ENCODE assay signal across 10 cellular contexts in the genomic region with DNA sequence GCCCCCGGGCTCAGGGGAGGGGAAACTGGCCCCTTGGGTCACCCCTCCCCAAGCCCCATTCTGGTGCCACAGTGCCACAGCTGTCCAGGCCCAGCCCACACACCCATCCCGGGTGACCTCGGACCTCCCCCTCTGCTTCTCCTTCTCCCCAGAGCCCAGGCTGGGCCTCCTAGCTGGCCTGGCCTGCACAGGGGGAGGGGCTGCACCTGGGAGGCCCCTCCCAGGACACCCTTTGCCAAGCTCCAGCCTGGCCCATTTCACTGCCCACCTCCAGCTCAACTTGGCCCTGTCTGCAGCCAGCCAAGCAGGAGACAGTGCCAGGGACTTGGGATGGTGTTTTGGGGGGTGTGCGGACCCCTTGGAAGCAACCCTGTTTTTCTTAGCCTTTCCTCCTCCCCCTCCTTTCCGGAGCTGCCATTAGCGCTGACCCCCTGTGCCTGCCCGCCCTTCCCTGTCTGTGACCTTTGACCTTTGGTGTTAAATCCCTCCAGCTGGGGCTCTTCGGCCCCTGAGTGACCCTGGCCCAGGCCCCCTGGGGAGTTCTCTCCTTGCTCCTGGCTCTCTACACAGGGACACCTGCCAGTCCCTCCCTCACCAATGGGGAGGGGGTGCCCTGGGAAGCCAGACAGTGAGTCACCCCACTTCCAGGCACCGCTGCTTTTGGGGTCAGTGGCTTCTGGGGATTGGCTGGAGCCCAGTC. TPM values are rescaled to one million over a fixed set of nuclear protein-coding genes. Genes with fewer than 3 reads are reported as not detected.
A peak's percentile ranks its signal among the peaks of the same experiment; 100 is the strongest.
DNase-seq lines count a peak whose midpoint lies in the region; ATAC-seq and TF ChIP-seq lines count a peak whose summit lies in the region.
"Had no signal": no experiment of that assay in that cellular context is flagged by ENCODE, and none has a peak within 500 bp of the region (broad histone marks: within the 10 kb centered on the region; RNA-seq: fewer than 3 reads in every experiment).

No MANE protein-coding gene starts in this region.

- DNase-seq in Calu3 (peak; percentile 51), foreskin fibroblast (peak in 1 of 2 donors; percentile 50), progenitor cell of endocrine pancreas (ENCODE audit: low spot score, unreplicated experiment) (no peak), NCI-H2171 (lab: John Stamatoyannopoulos, UW) (no peak)
- DNase-seq: KBM-7, small intestine had no signal

- peaks cover 26% of the 10 kb centered on the region for H3K4me1 Mint-ChIP-seq in Calu3 (ENCODE audit: low read depth, unreplicated experiment)
- H3K4me1 Mint-ChIP-seq in progenitor cell of endocrine pancreas (ENCODE audit: low read depth), result peaks cover 10% of the 10 kb centered on the region

- H3K4me3 Mint-ChIP-seq in Calu3 (ENCODE audit: low read depth, unreplicated experiment), result peak overlapping the region; percentile 64
- H3K4me3 Mint-ChIP-seq in progenitor cell of endocrine pancreas (ENCODE audit: low read depth), result peak overlapping the region; percentile 81

- CTCF ChIA-PET in Calu3 (lab: Charles Lee), result interaction anchor here (1.0 to 3.1 kb wide), 2 partner anchors 10 to 13 kb away, joined by 4 to 17 read pairs; no protein-coding TSS in a partner anchor

- H3K27ac Mint-ChIP-seq in Calu3 (ENCODE audit: unreplicated experiment) (peak overlapping the region; percentile 57), progenitor cell of endocrine pancreas (peak overlapping the region; percentile 59)

- H3K4me3 ChIP-seq in foreskin fibroblast (ENCODE audit: low read depth in 1 of 2, low read length in 2 of 2), result peak overlapping the region; percentile 81 to 91

- ATAC-seq in SK-N-SH treated with all-trans-retinoic acid at 6 μM for 48 hours, result peak; percentile 1
- no peak for ATAC-seq in HG02938 (IDR thresholded peaks at IDR 0.05; ENCODE audit: unreplicated experiment)
- no peak for ATAC-seq in HG03460 (IDR thresholded peaks at IDR 0.05; ENCODE audit: unreplicated experiment)
- no peak for ATAC-seq in HG03097 (IDR thresholded peaks at IDR 0.05; ENCODE audit: low FRiP score, unreplicated experiment)

- H3K9me3 Mint-ChIP-seq in Calu3 (ENCODE audit: low read depth, unreplicated experiment) (no peaks in the 10 kb centered on the region), progenitor cell of endocrine pancreas (ENCODE audit: low read depth) (no peaks in the 10 kb centered on the region)

- TF ChIP-seq CTCF in Calu3 (IDR thresholded peaks at IDR 0.05; ENCODE audit: unreplicated experiment) (no peak), foreskin fibroblast (IDR thresholded peaks at IDR 0.05; ENCODE audit: low read depth, low read length) (no peak), progenitor cell of endocrine pancreas (IDR thresholded peaks at IDR 0.05; ENCODE audit: unreplicated experiment) (no peak)

- H3K27me3 Mint-ChIP-seq in Calu3 (ENCODE audit: unreplicated experiment), result no peaks in the 10 kb centered on the region
- H3K27me3 Mint-ChIP-seq in progenitor cell of endocrine pancreas, result no peaks in the 10 kb centered on the region

- no TSS peak for BruUV-seq in Calu3 (replicated peaks; lab: Mats Ljungman, UMichigan)

- intact Hi-C loops in Calu3 (cut with micrococcal nuclease; ENCODE audit: unreplicated experiment), result no loop called here

- H3K36me3 Mint-ChIP-seq in Calu3 (ENCODE audit: insufficient read depth, unreplicated experiment) (peaks cover 43% of the 10 kb centered on the region), progenitor cell of endocrine pancreas (ENCODE audit: insufficient read depth) (no peaks in the 10 kb centered on the region)

TF ChIP-seq in SK-N-SH treated with all-trans-retinoic acid at 6 μM for 48 hours, 23 proteins besides CTCF, POLR2A, EP300 and RAD21:
- TF ChIP-seq SNAI2 (CRISPR knock-in tag; IDR thresholded peaks at IDR 0.05), result no peak
- TF ChIP-seq, protein P1, sequence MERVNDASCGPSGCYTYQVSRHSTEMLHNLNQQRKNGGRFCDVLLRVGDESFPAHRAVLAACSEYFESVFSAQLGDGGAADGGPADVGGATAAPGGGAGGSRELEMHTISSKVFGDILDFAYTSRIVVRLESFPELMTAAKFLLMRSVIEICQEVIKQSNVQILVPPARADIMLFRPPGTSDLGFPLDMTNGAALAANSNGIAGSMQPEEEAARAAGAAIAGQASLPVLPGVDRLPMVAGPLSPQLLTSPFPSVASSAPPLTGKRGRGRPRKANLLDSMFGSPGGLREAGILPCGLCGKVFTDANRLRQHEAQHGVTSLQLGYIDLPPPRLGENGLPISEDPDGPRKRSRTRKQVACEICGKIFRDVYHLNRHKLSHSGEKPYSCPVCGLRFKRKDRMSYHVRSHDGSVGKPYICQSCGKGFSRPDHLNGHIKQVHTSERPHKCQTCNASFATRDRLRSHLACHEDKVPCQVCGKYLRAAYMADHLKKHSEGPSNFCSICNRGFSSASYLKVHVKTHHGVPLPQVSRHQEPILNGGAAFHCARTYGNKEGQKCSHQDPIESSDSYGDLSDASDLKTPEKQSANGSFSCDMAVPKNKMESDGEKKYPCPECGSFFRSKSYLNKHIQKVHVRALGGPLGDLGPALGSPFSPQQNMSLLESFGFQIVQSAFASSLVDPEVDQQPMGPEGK (CRISPR knock-in tag; IDR thresholded peaks at IDR 0.05; ENCODE audit: borderline replicate concordance), result no peak
- TF ChIP-seq ZNF565 (CRISPR knock-in tag; conservative IDR thresholded peaks at IDR 0.05; ENCODE audit: low read depth), result no peak
- no peak for TF ChIP-seq ARNTL (CRISPR knock-in tag; IDR thresholded peaks at IDR 0.05; ENCODE audit: borderline replicate concordance, low read depth)
- no peak for TF ChIP-seq GLIS3 (CRISPR knock-in tag; IDR thresholded peaks at IDR 0.05)
- no peak for TF ChIP-seq ZFP3 (CRISPR knock-in tag; IDR thresholded peaks at IDR 0.05)
- no peak for TF ChIP-seq BACH2 (CRISPR knock-in tag; IDR thresholded peaks at IDR 0.05; ENCODE audit: borderline replicate concordance)
- no peak for TF ChIP-seq ZNF8 (CRISPR knock-in tag; IDR thresholded peaks at IDR 0.05)
- TF ChIP-seq RARB (CRISPR knock-in tag; IDR thresholded peaks at IDR 0.05), result no peak

RNA-seq across cellular contexts. Expression of a gene that starts 1.8 kb away (rescaled TPM):
- total RNA-seq in Calu3 (2022) (22.1 and 24.5 TPM in 2 replicates), progenitor cell of endocrine pancreas (22.2 and 23.2 TPM in 2 replicates)

RNA-seq across cellular contexts. Expression of a gene that starts 33.5 kb away (rescaled TPM):
- total RNA-seq in Calu3 (2022) (72.7 and 85.3 TPM in 2 replicates), progenitor cell of endocrine pancreas (33.5 and 36.7 TPM in 2 replicates)

RNA-seq across cellular contexts. Expression of a gene that starts 44.8 kb away (rescaled TPM):
- 31.4 and 31.9 TPM in 2 replicates for total RNA-seq in Calu3 (2022)
- total RNA-seq in progenitor cell of endocrine pancreas, result 22.9 and 29.0 TPM in 2 replicates

RNA-seq across cellular contexts. Expression of a gene that starts 54.0 kb away (rescaled TPM):
- total RNA-seq in Calu3 (2022), result 18.1 and 22.4 TPM in 2 replicates
- total RNA-seq in progenitor cell of endocrine pancreas, result 3.8 and 4.0 TPM in 2 replicates
